In the genomic region with DNA sequence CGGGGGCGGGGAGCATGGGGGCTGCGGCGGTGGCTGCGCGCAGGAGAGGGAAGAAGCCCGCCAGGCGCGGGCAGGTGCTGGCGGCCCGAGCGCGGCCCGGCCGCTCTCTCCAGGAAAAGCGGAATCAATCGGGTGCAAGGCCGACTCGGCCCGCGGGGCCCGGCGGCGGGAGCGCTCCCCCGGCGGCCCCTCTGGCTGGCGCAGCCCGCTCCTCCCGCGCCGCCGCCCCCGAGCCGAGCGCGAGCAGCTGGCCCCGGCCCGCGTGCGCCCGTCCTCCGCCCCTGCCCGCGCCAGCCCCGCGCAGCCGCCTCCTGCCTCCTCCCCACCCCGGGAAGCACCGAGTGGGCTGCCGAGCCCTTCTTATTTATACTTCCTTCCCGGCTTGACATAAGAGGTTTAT, we compare ENCODE assay signal across 8 cellular contexts. TPM values are rescaled to one million over a fixed set of nuclear protein-coding genes. Genes with fewer than 3 reads are reported as not detected.
DNase-seq lines count a peak whose midpoint lies in the region; ATAC-seq and TF ChIP-seq lines count a peak whose summit lies in the region.

A gene with protein sequence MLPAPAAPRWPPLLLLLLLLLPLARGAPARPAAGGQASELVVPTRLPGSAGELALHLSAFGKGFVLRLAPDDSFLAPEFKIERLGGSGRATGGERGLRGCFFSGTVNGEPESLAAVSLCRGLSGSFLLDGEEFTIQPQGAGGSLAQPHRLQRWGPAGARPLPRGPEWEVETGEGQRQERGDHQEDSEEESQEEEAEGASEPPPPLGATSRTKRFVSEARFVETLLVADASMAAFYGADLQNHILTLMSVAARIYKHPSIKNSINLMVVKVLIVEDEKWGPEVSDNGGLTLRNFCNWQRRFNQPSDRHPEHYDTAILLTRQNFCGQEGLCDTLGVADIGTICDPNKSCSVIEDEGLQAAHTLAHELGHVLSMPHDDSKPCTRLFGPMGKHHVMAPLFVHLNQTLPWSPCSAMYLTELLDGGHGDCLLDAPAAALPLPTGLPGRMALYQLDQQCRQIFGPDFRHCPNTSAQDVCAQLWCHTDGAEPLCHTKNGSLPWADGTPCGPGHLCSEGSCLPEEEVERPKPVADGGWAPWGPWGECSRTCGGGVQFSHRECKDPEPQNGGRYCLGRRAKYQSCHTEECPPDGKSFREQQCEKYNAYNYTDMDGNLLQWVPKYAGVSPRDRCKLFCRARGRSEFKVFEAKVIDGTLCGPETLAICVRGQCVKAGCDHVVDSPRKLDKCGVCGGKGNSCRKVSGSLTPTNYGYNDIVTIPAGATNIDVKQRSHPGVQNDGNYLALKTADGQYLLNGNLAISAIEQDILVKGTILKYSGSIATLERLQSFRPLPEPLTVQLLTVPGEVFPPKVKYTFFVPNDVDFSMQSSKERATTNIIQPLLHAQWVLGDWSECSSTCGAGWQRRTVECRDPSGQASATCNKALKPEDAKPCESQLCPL (minus strand): TSS at position 339 of the 400 bp plus-strand sequence. CDS start 323 bp downstream, at position 16.

- no peak within 1 kb of the TSS for H3K4ac ChIP-seq in mesendoderm (ENCODE audit: low read depth, low read length)

- H3K36me3 Mint-ChIP-seq in activated T-cell treated with anti-CD3 and anti-CD28 coated beads, Interleukin-2, amount 50 U/mL, for 4 hours (ENCODE audit: insufficient read depth), result no peaks in the 10 kb centered on the region
- no peaks in the 10 kb centered on the region for H3K36me3 Mint-ChIP-seq in MCF 10A (ENCODE audit: insufficient read depth, unreplicated experiment)

- peak within 1 kb of the TSS; percentile 30 for H3K9ac ChIP-seq in mesendoderm (ENCODE audit: low read length)

- peak within 1 kb of the TSS; percentile 65 for H3K4me2 ChIP-seq in mesendoderm (ENCODE audit: low read length)

- H3K36me3 ChIP-seq in mesendoderm (ENCODE audit: control insufficient read depth, insufficient read depth, low read length) (no peaks in the 10 kb centered on the region), urinary bladder (ENCODE audit: insufficient read depth) (no peaks in the 10 kb centered on the region)

- H3K4me1 ChIP-seq in mesendoderm (ENCODE audit: control insufficient read depth, low read depth, low read length) (no peaks in the 10 kb centered on the region), urinary bladder (ENCODE audit: insufficient read depth) (no peaks in the 10 kb centered on the region)

- intact Hi-C loops in MCF 10A (cut with micrococcal nuclease), result no loop called here

- H3K4me3 ChIP-seq in mesendoderm (ENCODE audit: low read length) (no peak within 1 kb of the TSS), urinary bladder (ENCODE audit: low read depth, low read length) (peak within 1 kb of the TSS; percentile 53)

- peaks cover 14% of the 10 kb centered on the region for H3K4me1 Mint-ChIP-seq in activated T-cell treated with anti-CD3 and anti-CD28 coated beads, Interleukin-2, amount 50 U/mL, for 4 hours (ENCODE audit: low read depth)
- H3K4me1 Mint-ChIP-seq in MCF 10A (ENCODE audit: insufficient read depth, unreplicated experiment), result peaks cover 5% of the 10 kb centered on the region

- no peaks in the 10 kb centered on the region for H3K79me2 ChIP-seq in mesendoderm (ENCODE audit: control insufficient read depth, insufficient read depth, low read length)

- no peaks in the 10 kb centered on the region for H3K79me1 ChIP-seq in mesendoderm (ENCODE audit: low read length)

- no CpG with 5 or more reads among the region's 52 CpGs for WGBS in mesendoderm (ENCODE audit: extremely low coverage, insufficient coverage, low lambda C conversion rate)
- under 1% methylated on average over 50 of the region's 52 CpGs for WGBS in urinary bladder

- H2BK15ac ChIP-seq in mesendoderm (replicated peaks; ENCODE audit: low read depth), result no peak within 1 kb of the TSS

- H2BK120ac ChIP-seq in mesendoderm (ENCODE audit: low read depth, low read length), result no peak within 1 kb of the TSS

- POLR2A ChIA-PET in MCF 10A (lab: Yijun Ruan, JAX), result no interaction called here

- ATAC-seq in activated T-cell treated with anti-CD3 and anti-CD28 coated beads, Interleukin-2, amount 50 U/mL, for 4 hours, result peak; percentile 24 to 51
- ATAC-seq in GM18520 (IDR thresholded peaks at IDR 0.05; ENCODE audit: unreplicated experiment) (no peak), GM21576 (IDR thresholded peaks at IDR 0.05; ENCODE audit: unreplicated experiment) (no peak)

- H3K27me3 ChIP-seq in mesendoderm (ENCODE audit: insufficient read depth, low read length, poor library complexity), result peaks cover 9% of the 10 kb centered on the region

- no peak within 1 kb of the TSS for H4K5ac ChIP-seq in mesendoderm (ENCODE audit: low read length)

- no peak within 1 kb of the TSS for H2BK5ac ChIP-seq in mesendoderm (ENCODE audit: low read length)

- no TSS peak for BruUV-seq in MCF 10A (replicated peaks; lab: Mats Ljungman, UMichigan)

- H3K9me3 Mint-ChIP-seq in activated T-cell treated with anti-CD3 and anti-CD28 coated beads, Interleukin-2, amount 50 U/mL, for 4 hours, result no peaks in the 10 kb centered on the region
- no peaks in the 10 kb centered on the region for H3K9me3 Mint-ChIP-seq in MCF 10A (ENCODE audit: unreplicated experiment)

- DNase-seq in activated T-cell treated with anti-CD3 and anti-CD28 coated beads, Interleukin-2, amount 50 U/mL, for 4 hours, result no peak
- no peak for DNase-seq in activated T-cell treated with anti-CD3 and anti-CD28 coated beads for 4 hours
- DNase-seq in MCF 10A (ENCODE audit: unreplicated experiment), result no peak
- DNase-seq in mesendoderm, result no peak
- DNase-seq in stimulated activated naive CD4-positive, alpha-beta T cell (lab: John Stamatoyannopoulos, UW), result no peak

- no peak within 1 kb of the TSS for H3K23ac ChIP-seq in mesendoderm (ENCODE audit: low read length)

- H4K8ac ChIP-seq in mesendoderm (ENCODE audit: low read depth, low read length), result no peak within 1 kb of the TSS

- peak within 1 kb of the TSS; percentile 48 for H3K4me3 Mint-ChIP-seq in activated T-cell treated with anti-CD3 and anti-CD28 coated beads, Interleukin-2, amount 50 U/mL, for 4 hours
- peak within 1 kb of the TSS; percentile 9 for H3K4me3 Mint-ChIP-seq in MCF 10A (ENCODE audit: unreplicated experiment)

- H3K18ac ChIP-seq in mesendoderm (ENCODE audit: low read length), result peak within 1 kb of the TSS; percentile 61

- H3K27ac ChIP-seq in mesendoderm (ENCODE audit: low read depth, low read length) (no peak within 1 kb of the TSS), urinary bladder (ENCODE audit: low read depth) (no peak within 1 kb of the TSS)

- no peak within 1 kb of the TSS for H3K27ac Mint-ChIP-seq in MCF 10A (ENCODE audit: low read depth, unreplicated experiment)

- no peak for TF ChIP-seq CTCF in MCF 10A (IDR thresholded peaks at IDR 0.05; ENCODE audit: unreplicated experiment)

- CTCF ChIA-PET in MCF 10A (lab: Yijun Ruan, JAX), result interaction anchor here (0.7 to 25.6 kb wide), 3 partner anchors 423 to 468 kb away, joined by 3 to 1064 read pairs (median 132); no protein-coding TSS in a partner anchor

- H3K27me3 Mint-ChIP-seq in activated T-cell treated with anti-CD3 and anti-CD28 coated beads, Interleukin-2, amount 50 U/mL, for 4 hours (ENCODE audit: low read depth), result peaks cover 61% of the 10 kb centered on the region
- H3K27me3 Mint-ChIP-seq in MCF 10A (ENCODE audit: insufficient read depth, unreplicated experiment), result peaks cover 73% of the 10 kb centered on the region

- peak within 1 kb of the TSS; percentile 70 for H3K56ac ChIP-seq in mesendoderm (ENCODE audit: low read length)

- H2AK5ac ChIP-seq in mesendoderm (ENCODE audit: low read length), result no peak within 1 kb of the TSS

RNA-seq across cellular contexts. Expression of the gene that starts here (rescaled TPM):
- total RNA-seq in activated T-cell treated with anti-CD3 and anti-CD28 coated beads, Interleukin-2, amount 50 U/mL, for 4 hours, result under 1 TPM in 1 of 3 donors, not detected in 2; 0.08 TPM
- not detected in 2 replicates for total RNA-seq in MCF 10A (2022)
- 1.0 TPM for polyA plus RNA-seq in mesendoderm (2013, experiment 1 of 2)
- polyA plus RNA-seq in mesendoderm (2013, experiment 2 of 2), result 1.3 TPM
- 8.9 TPM for total RNA-seq in urinary bladder
- 17.9 TPM for polyA plus RNA-seq in urinary bladder

Comparison
In these comparisons a context has a peak if more than half of its experiments do, and no peak if none do; other contexts are left out.
1. Peak in ATAC-seq in activated T-cell treated with anti-CD3 and anti-CD28 coated beads, Interleukin-2, amount 50 U/mL, for 4 hours; RNA of the gene not detected or under 1 TPM.